16 cellular contexts compared by ENCODE assay signal in the genomic region with DNA sequence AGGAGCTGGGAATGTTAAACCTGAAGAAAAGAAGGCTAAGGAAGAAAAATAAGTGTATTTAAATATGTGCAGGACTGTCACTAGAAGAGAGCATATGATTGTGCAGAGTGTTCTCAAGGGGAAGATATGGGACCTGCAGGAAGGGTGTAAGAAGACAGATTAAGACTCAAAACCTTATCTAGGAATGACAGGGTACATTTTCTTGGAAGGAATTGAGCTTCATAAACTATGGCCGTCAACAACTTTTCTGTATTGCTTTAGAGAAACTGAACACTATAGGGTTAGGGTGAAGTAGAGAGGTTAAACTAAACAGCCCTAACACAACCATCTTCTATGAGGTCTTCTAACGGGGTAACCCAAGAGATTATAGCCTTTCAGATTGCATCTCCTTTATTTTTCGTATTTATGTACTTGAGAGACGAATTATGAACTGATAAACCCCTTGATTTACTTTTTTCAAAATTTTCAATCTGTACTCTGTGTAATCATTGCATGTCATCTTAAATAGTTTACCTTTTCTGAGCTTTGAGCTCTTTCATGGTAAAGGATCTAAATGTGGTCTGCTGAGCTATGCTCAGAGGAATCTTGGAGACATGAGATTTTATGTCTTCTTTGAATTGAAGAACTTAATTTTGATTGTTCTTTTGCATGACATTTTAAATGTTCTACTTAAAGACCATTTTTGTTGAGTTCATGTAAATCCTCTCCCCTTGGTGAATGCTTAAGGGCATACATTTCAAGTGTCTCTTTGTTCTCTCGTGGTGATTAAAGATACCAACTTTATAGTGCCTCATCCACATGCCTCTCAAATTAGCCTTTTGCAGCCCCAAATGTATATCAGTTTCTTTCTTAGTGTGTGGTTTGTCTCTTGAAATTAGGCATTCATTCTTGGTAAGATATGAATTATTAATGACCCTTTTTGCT.
"Had no signal": no experiment of that assay in that cellular context is flagged by ENCODE, and none has a peak within 500 bp of the region (broad histone marks: within the 10 kb centered on the region; RNA-seq: fewer than 3 reads in every experiment).

No MANE protein-coding gene starts in this region.

- H3K27me3 Mint-ChIP-seq: type B pancreatic cell had no signal

- FAIRE-seq: endothelial cell of umbilical vein, small intestine, urothelium cell line had no signal

- H3K27ac Mint-ChIP-seq: endodermal cell; naive thymus-derived CD4-positive, alpha-beta T cell; type B pancreatic cell had no signal

- H3K4me1 Mint-ChIP-seq: endodermal cell; naive thymus-derived CD4-positive, alpha-beta T cell had no signal

- DNase-seq: effector CD4-positive, alpha-beta T cell; endodermal cell; gastrocnemius medialis; heart right ventricle; islet precursor cell; mammary epithelial cell; naive thymus-derived CD4-positive, alpha-beta T cell; small intestine; stimulated activated CD4-positive, alpha-beta T cell treated with anti-CD3 and anti-CD28 coated beads, Interleukin-2, amount 100 ng/mL, for 48 hours; stimulated activated naive CD8-positive, alpha-beta T cell treated with anti-CD3 and anti-CD28 coated beads, Interleukin-15, Interleukin-2, amounts not matched to agents 100 U/mL and 50 U/mL, for 24 hours; thyroid gland had no signal

- H3K4me3 Mint-ChIP-seq: endodermal cell; naive thymus-derived CD4-positive, alpha-beta T cell; type B pancreatic cell had no signal

- H3K9me3 Mint-ChIP-seq: endodermal cell; naive thymus-derived CD4-positive, alpha-beta T cell; type B pancreatic cell had no signal

- ATAC-seq: esophagus mucosa; gastrocnemius medialis; heart right ventricle; left lobe of liver; naive thymus-derived CD4-positive, alpha-beta T cell; stimulated activated naive CD8-positive, alpha-beta T cell treated with anti-CD3 and anti-CD28 coated beads, Interleukin-15, Interleukin-2, amounts not matched to agents 100 U/mL and 50 U/mL, for 24 hours had no signal
